In genomic region chr6:82370788-82371187, GRCh38 we compare ENCODE assay signal across 17 cellular contexts.
"Had no signal": no experiment of that assay in that cellular context is flagged by ENCODE, and none has a peak within 500 bp of the region (broad histone marks: within the 10 kb centered on the region; RNA-seq: fewer than 3 reads in every experiment).

No MANE protein-coding gene starts in this region.

- H3K4me2 ChIP-seq: neural progenitor cell had no signal

- H2AFZ ChIP-seq: neural progenitor cell had no signal

- FAIRE-seq: pancreas, TTC549 had no signal

- ATAC-seq: activated naive CD4-positive, alpha-beta T cell treated with anti-CD3 and anti-CD28 coated beads, Interleukin-2, amount 50 U/mL, for 72 hours; pancreas had no signal

- DNase-seq: activated CD4-positive, alpha-beta T cell treated with anti-CD3 and anti-CD28 coated beads, Interleukin-2, amount 50 U/mL, for 4 hours; activated CD4-positive, CD25-positive, alpha-beta regulatory T cell treated with anti-CD3 and anti-CD28 coated beads, Interleukin-2, amount 50 U/mL, for 72 hours; activated T-cell treated with anti-CD3 and anti-CD28 coated beads, Interleukin-2, amount 50 U/mL, for 1 hour; amniotic stem cell; cortex of kidney; effector CD8-positive, alpha-beta T cell; hippocampal formation; midbrain; pancreas; stimulated activated CD4-positive, alpha-beta T cell treated with anti-CD3 and anti-CD28 coated beads, Interleukin-15, amount 100 ng/mL, for 24 hours; stimulated activated CD4-positive, alpha-beta T cell treated with anti-CD3 and anti-CD28 coated beads, Interleukin-4, amount 100 ng/mL, for 24 hours; stomach had no signal

- H3K9ac ChIP-seq: neural progenitor cell had no signal

- H3K27me3 ChIP-seq: neural progenitor cell, pancreas had no signal

- H3K4me1 ChIP-seq: pancreas had no signal

- H3K4me3 ChIP-seq: lung, neural progenitor cell, pancreas, stomach, thoracic aorta had no signal

- H3K9me3 ChIP-seq: stomach, thoracic aorta had no signal

- H3K36me3 ChIP-seq: pancreas, stomach, thoracic aorta had no signal

- H3K27ac ChIP-seq: pancreas, stomach, thoracic aorta had no signal
